7 cellular contexts compared by ENCODE assay signal in genomic region chr20:8031539-8031938, GRCh38. TPM values are rescaled to one million over a fixed set of nuclear protein-coding genes. Genes with fewer than 3 reads are reported as not detected.
DNase-seq lines count a peak whose midpoint lies in the region; ATAC-seq, FAIRE-seq and TF ChIP-seq lines count a peak whose summit lies in the region.
"Not testable (repeated sequence)": the region's sequence is repeated elsewhere in the genome, so short reads cannot be mapped to it uniquely, and the experiment has no call there.

No MANE protein-coding gene starts in this region.

- not testable (repeated sequence) for ATAC-seq in K562, pancreas

- DNase-seq in HTR-8/SVneo (ENCODE audit: insufficient read length, low spot score); K562 (ENCODE audit: extremely low read depth in 1 of 4, low spot score in 3 of 4); kidney; pancreas: not testable (repeated sequence)

- not testable (repeated sequence) for H3K4me3 ChIP-seq in K562; kidney (ENCODE audit: low read length in 2 of 2); pancreas

- H3K9ac ChIP-seq in K562 (ENCODE audit: insufficient read depth in 1 of 2, low read depth in 2 of 2, low read length in 2 of 2); kidney (ENCODE audit: low read length in 2 of 2): not testable (repeated sequence)

- TF ChIP-seq EP300 in K562 (IDR thresholded peaks at IDR 0.05; ENCODE audit: low read length), result not testable (repeated sequence)

- BruUV-seq in K562 (replicated peaks; lab: Mats Ljungman, UMichigan), result not testable (repeated sequence)

- not testable (repeated sequence) for TF ChIP-seq POLR2A in K562 (conservative IDR thresholded peaks at IDR 0.05)

- not testable (repeated sequence) for H3K4me2 ChIP-seq in K562 (ENCODE audit: insufficient read depth, low read length)

- POLR2A ChIA-PET in K562 (lab: Yijun Ruan, JAX), result not testable (repeated sequence)

- in situ Hi-C loops in K562 (cut with MboI), result loop anchor here (25.0 kb wide), 2 partner anchors 356 to 681 kb away; no protein-coding TSS in a partner anchor

- TF ChIP-seq RAD21 in K562 (CRISPR knock-in tag; conservative IDR thresholded peaks at IDR 0.05 in 1 of 2, IDR thresholded peaks at IDR 0.05 in 1 of 2), result not testable (repeated sequence)

- H3K79me2 ChIP-seq in K562 (ENCODE audit: control insufficient read depth, insufficient read depth, low read length), result not testable (repeated sequence)

- H2AFZ ChIP-seq in K562 (ENCODE audit: low read depth, low read length), result not testable (repeated sequence)

- H3K36me3 ChIP-seq in K562 (ENCODE audit: control insufficient read depth, insufficient read depth, low read length); kidney (ENCODE audit: control insufficient read depth in 1 of 2, insufficient read depth in 2 of 2, low read length in 2 of 2); pancreas: not testable (repeated sequence)

- H3K27ac ChIP-seq in K562 (ENCODE audit: extremely low read depth, low read depth, low read length); kidney (ENCODE audit: low read depth in 2 of 2, low read length in 2 of 2); pancreas: not testable (repeated sequence)

- TF ChIP-seq CTCF in K562 (IDR thresholded peaks at IDR 0.05 in 2 of 3, conservative IDR thresholded peaks at IDR 0.05 in 1 of 3; ENCODE audit: insufficient read depth in 2 of 3, low read depth in 1 of 3, low read length in 3 of 3); kidney (IDR thresholded peaks at IDR 0.05; ENCODE audit: borderline replicate concordance, extremely low read depth, insufficient read depth); pancreas (IDR thresholded peaks at IDR 0.05): not testable (repeated sequence)

- not testable (repeated sequence) for H3K27me3 ChIP-seq in K562 (ENCODE audit: control insufficient read depth in 2 of 2, insufficient read depth in 2 of 2, low read length in 2 of 2); pancreas

- H3K9me3 ChIP-seq in K562 (replicated peaks; ENCODE audit: control insufficient read depth, insufficient read depth, low read depth, low read length); kidney (ENCODE audit: control insufficient read depth in 1 of 2, low read length in 2 of 2); pancreas: not testable (repeated sequence)

- H3K4me1 ChIP-seq in K562 (replicated peaks in 1 of 2; ENCODE audit: control insufficient read depth in 2 of 2, insufficient read depth in 2 of 2, low read length in 2 of 2); kidney (ENCODE audit: control insufficient read depth in 1 of 2, insufficient read depth in 1 of 2, low read depth in 1 of 2, low read length in 2 of 2); pancreas: not testable (repeated sequence)

- FAIRE-seq in A204.1 (lab: Jason Lieb, UNC) (peak; percentile 96), HTR-8/SVneo (lab: Jason Lieb, UNC) (peak; percentile 74), TTC549 (lab: Jason Lieb, UNC) (peak; percentile 67), endometrium (lab: Jason Lieb, UNC) (peak; percentile 87), kidney (lab: Jason Lieb, UNC) (peak; percentile 98), pancreas (lab: Jason Lieb, UNC) (peak; percentile 98)
- not testable (repeated sequence) for FAIRE-seq in K562 (lab: Jason Lieb, UNC)

- intact Hi-C loops in K562 (cut with micrococcal nuclease); kidney (cut with DNase I); pancreas (cut with DNase I): not testable (repeated sequence)

- H3K9me1 ChIP-seq in K562 (ENCODE audit: control insufficient read depth, insufficient read depth, low read length), result not testable (repeated sequence)

- CTCF ChIA-PET in K562 (lab: Yijun Ruan, JAX; ENCODE audit: low intra/inter-chr PET ratio), result not testable (repeated sequence)

- not testable (repeated sequence) for H4K20me1 ChIP-seq in K562 (replicated peaks; ENCODE audit: control insufficient read depth, insufficient read depth, low read length)

TF ChIP-seq in K562, 482 proteins besides CTCF, POLR2A, EP300 and RAD21:
- TF ChIP-seq LARP7 (IDR thresholded peaks at IDR 0.05) (0 out of 2 replicates have a peak, but pooled peaks have one; percentile 44), PHF20 (IDR thresholded peaks at IDR 0.05; ENCODE audit: partially characterized antibody) (peak; percentile 97), TRIM24 (IDR thresholded peaks at IDR 0.05) (0 out of 4 replicates have a peak, but pooled peaks have one; percentile 34 to 47), NKRF (IDR thresholded peaks at IDR 0.05; ENCODE audit: borderline replicate concordance) (0 out of 2 replicates have a peak, but pooled peaks have one; percentile 33), SMARCA5 (IDR thresholded peaks at IDR 0.05) (peak; percentile 61; the same call in 1 of the 2 replicates), LEF1 (IDR thresholded peaks at IDR 0.05) (peak; percentile 79), HLTF (IDR thresholded peaks at IDR 0.05) (peak; percentile 76; the same call in 1 of the 2 replicates), ARHGAP35 (IDR thresholded peaks at IDR 0.05; ENCODE audit: partially characterized antibody) (peak; percentile 76), NFRKB (IDR thresholded peaks at IDR 0.05; ENCODE audit: low read depth) (peak; percentile 95)

RNA-seq across cellular contexts. Expression of gene TMX4, which starts 12.0 kb away (rescaled TPM):
- total RNA-seq in K562 (2011; cell fraction: chromatin; rRNA removed; ENCODE audit: low replicate concordance), result 4.8 and 8.6 TPM in 2 replicates
- total RNA-seq in K562 (2011; cell fraction: nucleolus; rRNA removed), result 4.8 and 6.4 TPM in 2 replicates
- 11.5 and 19.7 TPM in 2 replicates for total RNA-seq in K562 (2011; cell fraction: nucleoplasm; rRNA removed)
- 9.9 and 12.1 TPM in 2 replicates for total RNA-seq in K562 (2014; rRNA removed)
- total RNA-seq in K562 (2014; rRNA removed; fragmentation: Illumina TruSeq; extraction: Trizol), result 13.9 and 16.1 TPM in 2 replicates
- total RNA-seq in K562 (2015; rRNA removed; fragmentation: Illumina TruSeq; extraction: Trizol), result 13.6 and 14.9 TPM in 2 replicates
- 19.3 and 22.3 TPM in 2 replicates for total RNA-seq in K562 (2021)
- polyA plus RNA-seq in K562 (2011; rRNA removed), result 8.8 and 10.8 TPM in 2 replicates
- polyA plus RNA-seq in K562 (2011; cell fraction: cytosol; rRNA removed), result 4.6 and 6.6 TPM in 2 replicates
- polyA plus RNA-seq in K562 (2011; cell fraction: nucleus; rRNA removed), result 1.5 and 2.3 TPM in 2 replicates
- 7.7 and 13.3 TPM in 2 replicates for polyA plus RNA-seq in K562 (2012)
- polyA plus RNA-seq in K562 (2014; fragmentation: Illumina TruSeq; extraction: Trizol), result 11.8 and 12.4 TPM in 2 replicates
- polyA plus RNA-seq in K562 (2014; fragmentation: Nextera tagmentation; extraction: Ambion mirVana), result 1 to 10 TPM; 4.4 to 4.9 TPM
- polyA plus RNA-seq in K562 (2014; rRNA removed), result 8.5 and 9.1 TPM in 2 replicates
- 15.9 and 21.1 TPM in 2 replicates for polyA minus RNA-seq in K562 (2011; rRNA and poly(A)+ RNA removed)
- 8.7 and 9.5 TPM in 2 replicates for polyA minus RNA-seq in K562 (2011; cell fraction: cytosol; rRNA and poly(A)+ RNA removed)
- 1.8 and 3.7 TPM in 2 replicates for polyA minus RNA-seq in K562 (2011; cell fraction: nucleus; rRNA and poly(A)+ RNA removed)
- 90.8 TPM for total RNA-seq in kidney
- 20.7 TPM for polyA plus RNA-seq in kidney (ENCODE audit: insufficient read depth, low read depth, low replicate concordance)
- 10 to 100 TPM; 17.3 to 31.6 (median 26.1) TPM for total RNA-seq in pancreas
- 10 to 100 TPM in 1 of 2 donors, 1 to 10 TPM in 1; 5.6 to 18.9 TPM for polyA plus RNA-seq in pancreas
